ENCODE assay signal across 8 cellular contexts in the genomic region with DNA sequence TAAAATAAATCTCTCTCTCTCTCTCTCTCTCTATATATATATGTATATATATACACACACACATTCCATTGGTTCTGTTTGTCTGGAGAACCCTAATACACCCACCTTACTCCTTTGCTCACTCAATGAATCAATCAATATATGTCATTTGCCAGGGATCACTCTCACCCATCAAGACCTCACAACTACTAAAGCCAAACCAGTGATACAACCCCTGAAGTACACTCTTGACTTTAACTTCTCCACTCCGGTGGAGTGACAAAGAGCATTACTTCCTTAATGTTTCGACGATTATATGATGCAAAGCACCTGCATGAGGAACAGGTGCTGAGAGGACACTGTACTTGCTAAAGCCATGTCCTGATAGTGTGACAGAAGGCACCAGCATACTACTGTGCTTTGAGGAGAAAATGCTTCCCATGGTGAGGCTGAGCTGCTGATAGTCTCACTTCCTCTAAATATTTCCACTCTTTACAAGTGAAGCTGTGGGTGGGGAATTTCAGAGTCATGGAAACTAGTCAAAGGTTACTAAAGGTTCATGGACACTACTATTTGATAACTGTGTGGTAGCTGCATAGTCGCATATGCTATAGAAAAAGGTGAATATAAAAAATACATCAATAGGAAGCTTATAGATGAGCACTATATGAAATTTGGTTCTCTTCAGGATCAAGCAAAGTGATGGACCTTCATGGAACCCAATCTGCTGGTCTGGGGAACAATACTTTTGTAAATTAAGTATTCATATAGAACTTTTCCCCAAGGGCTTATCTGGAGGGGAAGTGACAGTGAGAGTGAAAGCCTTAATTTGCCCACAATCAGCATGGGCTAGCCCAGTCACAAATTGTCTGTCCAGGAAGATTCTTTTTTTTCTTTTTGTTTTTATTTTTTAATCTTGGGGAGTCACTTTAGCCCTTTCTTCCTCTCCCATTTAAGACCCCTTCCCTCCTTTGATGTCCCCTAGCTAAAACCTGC.
DNase-seq lines count a peak whose midpoint lies in the region; ATAC-seq and TF ChIP-seq lines count a peak whose summit lies in the region.

No MANE protein-coding gene starts in this region.

- DNase-seq in HL-60 (ENCODE audit: low read depth in 1 of 2, low spot score in 1 of 2) (peak; percentile 54 to 63), heart right ventricle (no peak), GM23338 (ENCODE audit: low spot score) (no peak), COLO668 (lab: John Stamatoyannopoulos, UW; ENCODE audit: unreplicated experiment) (no peak), A172 (ENCODE audit: low spot score) (no peak), occipital lobe (lab: John Stamatoyannopoulos, UW) (no peak)

- TF ChIP-seq CTCF in HL-60 (IDR thresholded peaks at IDR 0.05; ENCODE audit: insufficient read depth, low read length) (no peak), heart right ventricle (IDR thresholded peaks at IDR 0.05) (no peak), GM23338 (conservative IDR thresholded peaks at IDR 0.05; ENCODE audit: low read depth in 2 of 2) (no peak)

- H3K27me3 ChIP-seq in HL-60 (ENCODE audit: insufficient read depth, poor library complexity, severe bottlenecking): no peaks in the 10 kb centered on the region
- no peaks in the 10 kb centered on the region for H3K27me3 ChIP-seq in heart right ventricle
- no peaks in the 10 kb centered on the region for H3K27me3 ChIP-seq in GM23338 (ENCODE audit: insufficient read depth)

- H3K4me1 ChIP-seq in heart right ventricle (peaks cover 0 to 58% (median 23%) of the 10 kb centered on the region in 9 donors), GM23338 (ENCODE audit: insufficient read depth) (0 out of 2 replicates have a peak, but pooled peaks cover 4% of the 10 kb centered on the region)

- H3K4me1 Mint-ChIP-seq in GM23338: peaks cover 3% of the 10 kb centered on the region

- H3K79me2 ChIP-seq in GM23338 (replicated peaks; ENCODE audit: insufficient read depth): no peaks in the 10 kb centered on the region

- H2AFZ ChIP-seq in GM23338: no peak overlapping the region

- H3K4me3 ChIP-seq in HL-60 (replicated peaks; ENCODE audit: insufficient read depth, low read length) (no peak overlapping the region), heart right ventricle (no peak overlapping the region), GM23338 (no peak overlapping the region)

- no peaks in the 10 kb centered on the region for H3F3A ChIP-seq in GM23338 (replicated peaks; ENCODE audit: low read depth)

- no peaks in the 10 kb centered on the region for H4K20me1 ChIP-seq in GM23338 (replicated peaks; ENCODE audit: insufficient read depth)

- ATAC-seq in GM18498 (IDR thresholded peaks at IDR 0.05; ENCODE audit: unreplicated experiment): peak; percentile 92
- ATAC-seq in GM21447 (IDR thresholded peaks at IDR 0.05; ENCODE audit: unreplicated experiment): peak; percentile 97
- ATAC-seq in heart right ventricle: peak in 5 of 8 donors; percentile 27 to 73 (median 50)
- ATAC-seq in GM23338: no peak

- H3K27ac ChIP-seq in HL-60 (replicated peaks) (peak overlapping the region; percentile 43), heart right ventricle (peak overlapping the region in 2 of 10 donors; percentile 2 to 27), GM23338 (ENCODE audit: low read depth) (no peak overlapping the region)

- H3K36me3 ChIP-seq in heart right ventricle: no peaks in the 10 kb centered on the region
- H3K36me3 ChIP-seq in GM23338 (ENCODE audit: insufficient read depth): no peaks in the 10 kb centered on the region

- intact Hi-C loops in heart right ventricle (cut with DNase I): no loop called here

- H3K27ac Mint-ChIP-seq in GM23338: no peak overlapping the region

- H3K9me2 ChIP-seq in GM23338 (ENCODE audit: insufficient read depth): peaks cover 5% of the 10 kb centered on the region; the same call in 1 of the 2 replicates

- H3K4me2 ChIP-seq in GM23338: no peak overlapping the region

- H3K9me3 ChIP-seq in heart right ventricle: no peaks in the 10 kb centered on the region

- 75 to 80% methylated on average over 4 of the region's 4 CpGs for WGBS in heart right ventricle, 2 donors

- H3K36me3 Mint-ChIP-seq in GM23338 (ENCODE audit: low read depth): peaks cover 9% of the 10 kb centered on the region; the same call in 2 of the 3 replicates

- H3K4me3 Mint-ChIP-seq in GM23338: no peak overlapping the region

- peaks cover 1% of the 10 kb centered on the region for H3K27me3 Mint-ChIP-seq in GM23338 (ENCODE audit: insufficient read depth, low read depth, poor library complexity)

- peaks cover 12% of the 10 kb centered on the region for H3K9me3 Mint-ChIP-seq in GM23338

TF ChIP-seq in GM23338, 12 proteins besides CTCF, POLR2A, EP300 and RAD21 (continues in another document):
- TF ChIP-seq, protein P1, sequence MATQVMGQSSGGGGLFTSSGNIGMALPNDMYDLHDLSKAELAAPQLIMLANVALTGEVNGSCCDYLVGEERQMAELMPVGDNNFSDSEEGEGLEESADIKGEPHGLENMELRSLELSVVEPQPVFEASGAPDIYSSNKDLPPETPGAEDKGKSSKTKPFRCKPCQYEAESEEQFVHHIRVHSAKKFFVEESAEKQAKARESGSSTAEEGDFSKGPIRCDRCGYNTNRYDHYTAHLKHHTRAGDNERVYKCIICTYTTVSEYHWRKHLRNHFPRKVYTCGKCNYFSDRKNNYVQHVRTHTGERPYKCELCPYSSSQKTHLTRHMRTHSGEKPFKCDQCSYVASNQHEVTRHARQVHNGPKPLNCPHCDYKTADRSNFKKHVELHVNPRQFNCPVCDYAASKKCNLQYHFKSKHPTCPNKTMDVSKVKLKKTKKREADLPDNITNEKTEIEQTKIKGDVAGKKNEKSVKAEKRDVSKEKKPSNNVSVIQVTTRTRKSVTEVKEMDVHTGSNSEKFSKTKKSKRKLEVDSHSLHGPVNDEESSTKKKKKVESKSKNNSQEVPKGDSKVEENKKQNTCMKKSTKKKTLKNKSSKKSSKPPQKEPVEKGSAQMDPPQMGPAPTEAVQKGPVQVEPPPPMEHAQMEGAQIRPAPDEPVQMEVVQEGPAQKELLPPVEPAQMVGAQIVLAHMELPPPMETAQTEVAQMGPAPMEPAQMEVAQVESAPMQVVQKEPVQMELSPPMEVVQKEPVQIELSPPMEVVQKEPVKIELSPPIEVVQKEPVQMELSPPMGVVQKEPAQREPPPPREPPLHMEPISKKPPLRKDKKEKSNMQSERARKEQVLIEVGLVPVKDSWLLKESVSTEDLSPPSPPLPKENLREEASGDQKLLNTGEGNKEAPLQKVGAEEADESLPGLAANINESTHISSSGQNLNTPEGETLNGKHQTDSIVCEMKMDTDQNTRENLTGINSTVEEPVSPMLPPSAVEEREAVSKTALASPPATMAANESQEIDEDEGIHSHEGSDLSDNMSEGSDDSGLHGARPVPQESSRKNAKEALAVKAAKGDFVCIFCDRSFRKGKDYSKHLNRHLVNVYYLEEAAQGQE (IDR thresholded peaks at IDR 0.05; ENCODE audit: unreplicated experiment): no peak
- TF ChIP-seq JUNB (IDR thresholded peaks at IDR 0.05; ENCODE audit: unreplicated experiment) (no peak), NANOG (IDR thresholded peaks at IDR 0.05; ENCODE audit: borderline replicate concordance) (no peak), POLR2AphosphoS5 (IDR thresholded peaks at IDR 0.05; ENCODE audit: low read depth) (no peak), EZH2phosphoT487 (IDR thresholded peaks at IDR 0.05; ENCODE audit: unreplicated experiment) (no peak), EZH2 (IDR thresholded peaks at IDR 0.05; ENCODE audit: low read depth, unreplicated experiment) (no peak)

Comparison
In these comparisons a context has a peak if more than half of its experiments do, and no peak if none do; other contexts are left out.
1. DNase-seq: peak in HL-60 (2 of 2); none in heart right ventricle (0 of 2), GM23338 (single experiment), COLO668 (single experiment), A172 (single experiment) and occipital lobe (single experiment).